In the genomic region with DNA sequence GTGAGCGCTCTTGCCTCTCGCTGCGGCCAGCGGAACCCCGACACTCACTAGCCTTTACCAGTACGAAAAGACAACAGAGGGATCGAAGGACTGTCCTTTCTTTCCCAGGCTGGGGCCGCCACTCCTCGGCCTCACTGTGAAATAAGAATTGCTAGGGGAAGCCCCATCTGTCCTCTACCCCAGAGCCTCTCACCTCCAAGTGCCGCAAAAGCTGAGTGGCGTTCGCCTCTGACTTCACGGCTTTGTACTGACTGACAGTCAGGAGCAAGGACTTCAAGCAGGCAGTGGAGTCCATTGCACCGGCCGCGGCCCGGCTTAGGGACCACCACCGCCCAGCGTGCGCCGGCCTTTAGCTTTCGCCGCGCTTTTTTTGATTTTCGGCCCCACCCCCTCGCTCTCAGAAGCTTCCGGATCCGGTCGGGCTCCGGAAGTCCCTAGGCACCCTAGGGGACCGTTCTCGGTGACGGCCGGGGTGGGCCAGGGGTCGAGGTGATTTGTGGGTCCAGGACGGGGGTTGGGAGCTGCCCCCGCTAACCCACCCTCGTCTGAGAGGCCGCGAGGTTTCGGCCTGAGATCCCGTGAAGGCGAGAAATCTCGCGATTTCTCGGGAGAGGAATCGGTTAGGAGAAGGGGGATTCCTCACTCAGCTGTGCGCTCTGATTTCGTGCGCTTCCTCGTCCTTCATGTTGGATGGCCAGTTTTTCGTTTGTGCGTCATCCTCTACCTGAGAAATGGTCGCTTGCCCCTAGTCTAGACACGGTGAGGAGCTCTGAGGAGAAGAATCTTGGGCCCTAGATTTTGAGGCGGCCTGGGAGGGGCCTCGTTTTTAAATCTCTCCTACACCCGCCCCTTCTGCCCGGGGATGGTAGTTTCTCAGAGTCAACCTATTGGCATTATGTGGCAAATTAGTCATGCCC, we compare ENCODE assay signal across 8 cellular contexts.
DNase-seq lines count a peak whose midpoint lies in the region; ATAC-seq, FAIRE-seq and TF ChIP-seq lines count a peak whose summit lies in the region.

A gene (minus strand): TSS at position 358 of the 917 bp plus-strand sequence. CDS start 63 bp downstream, at position 295.
A gene with protein sequence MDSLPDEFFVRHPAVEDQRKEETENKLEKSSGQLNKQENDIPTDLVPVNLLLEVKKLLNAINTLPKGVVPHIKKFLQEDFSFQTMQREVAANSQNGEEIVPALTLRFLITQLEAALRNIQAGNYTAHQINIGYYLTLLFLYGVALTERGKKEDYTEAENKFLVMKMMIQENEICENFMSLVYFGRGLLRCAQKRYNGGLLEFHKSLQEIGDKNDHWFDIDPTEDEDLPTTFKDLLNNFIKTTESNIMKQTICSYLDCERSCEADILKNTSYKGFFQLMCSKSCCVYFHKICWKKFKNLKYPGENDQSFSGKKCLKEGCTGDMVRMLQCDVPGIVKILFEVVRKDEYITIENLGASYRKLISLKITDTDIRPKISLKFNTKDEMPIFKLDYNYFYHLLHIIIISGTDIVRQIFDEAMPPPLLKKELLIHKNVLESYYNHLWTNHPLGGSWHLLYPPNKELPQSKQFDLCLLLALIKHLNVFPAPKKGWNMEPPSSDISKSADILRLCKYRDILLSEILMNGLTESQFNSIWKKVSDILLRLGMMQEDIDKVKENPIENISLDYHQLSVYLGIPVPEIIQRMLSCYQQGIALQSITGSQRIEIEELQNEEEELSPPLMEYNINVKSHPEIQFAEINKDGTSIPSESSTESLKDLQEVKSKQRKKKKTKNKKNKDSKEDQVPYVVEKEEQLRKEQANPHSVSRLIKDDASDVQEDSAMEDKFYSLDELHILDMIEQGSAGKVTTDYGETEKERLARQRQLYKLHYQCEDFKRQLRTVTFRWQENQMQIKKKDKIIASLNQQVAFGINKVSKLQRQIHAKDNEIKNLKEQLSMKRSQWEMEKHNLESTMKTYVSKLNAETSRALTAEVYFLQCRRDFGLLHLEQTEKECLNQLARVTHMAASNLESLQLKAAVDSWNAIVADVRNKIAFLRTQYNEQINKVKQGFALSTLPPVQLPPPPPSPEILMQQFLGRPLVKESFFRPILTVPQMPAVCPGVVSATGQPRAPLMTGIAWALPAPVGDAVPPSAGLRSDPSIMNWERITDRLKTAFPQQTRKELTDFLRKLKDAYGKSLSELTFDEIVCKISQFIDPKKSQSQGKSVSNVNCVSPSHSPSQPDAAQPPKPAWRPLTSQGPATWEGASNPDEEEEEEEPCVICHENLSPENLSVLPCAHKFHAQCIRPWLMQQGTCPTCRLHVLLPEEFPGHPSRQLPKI (plus strand): TSS at position 642 of the 917 bp plus-strand sequence. CDS start 15,685 bp downstream, outside the sequence.

- ATAC-seq in stimulated activated naive CD8-positive, alpha-beta T cell treated with anti-CD3 and anti-CD28 coated beads, Interleukin-15, Interleukin-2, amounts not matched to agents 100 U/mL and 50 U/mL, for 24 hours = peak; percentile 96

- peaks cover 30% of the 10 kb centered on the region for H3K4me1 Mint-ChIP-seq in nephron

- peak; percentile 96 for FAIRE-seq in G401.6 (lab: Jason Lieb, UNC)

- H3K36me3 ChIP-seq in MM.1S (replicated peaks; ENCODE audit: insufficient read depth, low read length) = 0 out of 2 replicates have a peak, but pooled peaks cover 5% of the 10 kb centered on the region

- H3K27ac Mint-ChIP-seq in nephron = peak within 1 kb of the TSS; percentile 99 to 100 (median 100)

- peak within 1 kb of the TSS; percentile 86 for H3K4me3 ChIP-seq in MM.1S (ENCODE audit: low read length)

- H3F3A ChIP-seq in MM.1S (ENCODE audit: insufficient read depth, low read length) = peaks cover 11% of the 10 kb centered on the region

- H3K79me2 ChIP-seq in MM.1S (ENCODE audit: low read length) = peaks cover 49% of the 10 kb centered on the region

- TF ChIP-seq CTCF in MM.1S (IDR thresholded peaks at IDR 0.05; ENCODE audit: low read length) (no peak), nephron (IDR thresholded peaks at IDR 0.05; ENCODE audit: unreplicated experiment in 3 of 3) (no peak)

- H4K20me1 ChIP-seq in MM.1S (ENCODE audit: insufficient read depth, low read length) = no peaks in the 10 kb centered on the region

- H3K27me3 Mint-ChIP-seq in nephron (ENCODE audit: low read depth) = no peaks in the 10 kb centered on the region

- H3K27me3 ChIP-seq in MM.1S (replicated peaks; ENCODE audit: insufficient read depth, low read length) = no peaks in the 10 kb centered on the region

- H3K4me2 ChIP-seq in MM.1S (ENCODE audit: low read depth, low read length) = peak within 1 kb of the TSS; percentile 85

- H3K27ac ChIP-seq in MM.1S (ENCODE audit: low read length) = peak within 1 kb of the TSS; percentile 82

- H3K4me3 Mint-ChIP-seq in nephron = peak within 1 kb of the TSS; percentile 97 to 99 (median 98)

- H3K9ac ChIP-seq in MM.1S (ENCODE audit: low read length) = peak within 1 kb of the TSS; percentile 89

- peak within 1 kb of the TSS; percentile 94 for H2AFZ ChIP-seq in MM.1S (ENCODE audit: low read length)

- no peaks in the 10 kb centered on the region for H3K9me2 ChIP-seq in MM.1S (replicated peaks; ENCODE audit: insufficient read depth, low read length)

- peak; percentile 88 for DNase-seq in HCEC 1CT
- DNase-seq in MM.1S = peak; percentile 87
- DNase-seq in SHP77 treated with DMSO at 0.1 percent for 48 hours (lab: John Stamatoyannopoulos, UW) = peak; percentile 93
- DNase-seq in activated gamma-delta T cell (lab: John Stamatoyannopoulos, UW) = peak; percentile 61
- DNase-seq in fibroblast of the conjunctiva (ENCODE audit: low read depth) = peak; percentile 89
- peak; percentile 90 for DNase-seq in stimulated activated naive CD8-positive, alpha-beta T cell treated with anti-CD3 and anti-CD28 coated beads, Interleukin-15, Interleukin-2, amounts not matched to agents 100 U/mL and 50 U/mL, for 24 hours

- no peaks in the 10 kb centered on the region for H3K9me3 ChIP-seq in MM.1S (replicated peaks; ENCODE audit: insufficient read depth, low read length)

- H3K36me3 Mint-ChIP-seq in nephron (ENCODE audit: low read depth) = peaks cover 7% of the 10 kb centered on the region

- no peaks in the 10 kb centered on the region for H3K9me3 Mint-ChIP-seq in nephron

- H3K4me1 ChIP-seq in MM.1S (ENCODE audit: low read length) = peaks cover 18% of the 10 kb centered on the region

Comparison
In these comparisons a context has a peak if more than half of its experiments do, and no peak if none do; other contexts are left out.
1. Peak in every context shown above with its lines: DNase-seq, ATAC-seq, H3K4me3 ChIP-seq and H3K27ac ChIP-seq.